Comparison of ENCODE assay signal across 8 cellular contexts in the genomic region with DNA sequence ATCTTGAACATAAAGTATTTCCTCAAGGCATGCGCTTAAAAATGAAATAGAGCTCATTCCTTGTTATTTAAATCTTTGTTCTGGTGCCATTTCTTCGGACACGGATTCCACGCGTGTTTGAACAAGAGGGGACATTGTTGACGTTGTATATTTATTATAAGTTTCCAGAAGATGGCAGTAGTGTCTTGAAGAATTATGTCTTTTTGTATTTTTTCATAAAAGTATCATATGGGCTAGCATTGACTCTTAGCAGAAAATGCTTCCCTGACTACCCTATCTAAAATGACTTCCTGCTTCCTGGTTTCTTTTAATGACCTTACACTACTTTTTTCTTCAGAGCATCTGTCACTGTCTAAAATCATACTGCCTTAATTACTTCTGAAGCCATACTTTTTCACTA. TPM values are rescaled to one million over a fixed set of nuclear protein-coding genes. Genes with fewer than 3 reads are reported as not detected.
DNase-seq lines count a peak whose midpoint lies in the region; ATAC-seq and TF ChIP-seq lines count a peak whose summit lies in the region.

No MANE protein-coding gene starts in this region.

- no peak for TF ChIP-seq POLR2A in heart left ventricle (IDR thresholded peaks at IDR 0.05)

- H3K27me3 ChIP-seq in heart left ventricle (no peaks in the 10 kb centered on the region), OCI-LY1 (ENCODE audit: insufficient read depth, low read length) (no peaks in the 10 kb centered on the region), fibroblast of lung (ENCODE audit: control insufficient read depth, insufficient read depth, low read length) (no peaks in the 10 kb centered on the region)

- POLR2A ChIA-PET in HEK293T (lab: Yijun Ruan, JAX): no interaction called here

- H3K4me3 ChIP-seq in heart left ventricle: no peak overlapping the region
- H3K4me3 ChIP-seq in OCI-LY1 (ENCODE audit: low read depth, low read length, poor library complexity, severe bottlenecking): no peak overlapping the region
- H3K4me3 ChIP-seq in fibroblast of lung (replicated peaks in 1 of 4; ENCODE audit: control extremely low read depth in 1 of 4, insufficient read depth in 1 of 4, low read depth in 3 of 4, low read length in 4 of 4): no peak overlapping the region
- H3K4me3 ChIP-seq in coronary artery: no peak overlapping the region

- no peak overlapping the region for H3K4me2 ChIP-seq in OCI-LY1 (ENCODE audit: low read length)
- no peak overlapping the region for H3K4me2 ChIP-seq in fibroblast of lung (ENCODE audit: extremely low read depth, insufficient read depth, low read length)

- H3K4me3 Mint-ChIP-seq in stimulated activated effector memory CD8-positive, alpha-beta T cell treated with anti-CD3 and anti-CD28 coated beads, Interleukin-12 subunit alpha, Interleukin-12 subunit beta, amount 100 ng/mL, for 72 hours: no peak overlapping the region

- peak in 6 of 12 donors; percentile 6 to 40 (median 20) for TF ChIP-seq CTCF in heart left ventricle (IDR thresholded peaks at IDR 0.05)
- TF ChIP-seq CTCF in OCI-LY1 (IDR thresholded peaks at IDR 0.05; ENCODE audit: low read length): peak; percentile 42; the same call in 1 of the 2 replicates
- peak in 1 of 2 donors; percentile 21 for TF ChIP-seq CTCF in fibroblast of lung (conservative IDR thresholded peaks at IDR 0.05 in 1 of 2, IDR thresholded peaks at IDR 0.05 in 1 of 2; ENCODE audit: low read depth in 1 of 2, low read length in 2 of 2)
- TF ChIP-seq CTCF in coronary artery (IDR thresholded peaks at IDR 0.05): no peak

- 36 to 44% (median 37%) methylated on average over 6 of the region's 6 CpGs for WGBS in heart left ventricle, 4 donors

- H3K27ac ChIP-seq in heart left ventricle: peak overlapping the region in 1 of 12 donors; percentile 19
- H3K27ac ChIP-seq in OCI-LY1 (ENCODE audit: low read depth, low read length, poor library complexity, severe bottlenecking): no peak overlapping the region
- H3K27ac ChIP-seq in fibroblast of lung (ENCODE audit: insufficient read depth, low read length): no peak overlapping the region
- H3K27ac ChIP-seq in coronary artery: no peak overlapping the region

- H3K9me2 ChIP-seq in OCI-LY1 (ENCODE audit: low read depth, low read length): no peaks in the 10 kb centered on the region

- peaks cover 35% of the 10 kb centered on the region for H3K4me1 Mint-ChIP-seq in stimulated activated effector memory CD8-positive, alpha-beta T cell treated with anti-CD3 and anti-CD28 coated beads, Interleukin-12 subunit alpha, Interleukin-12 subunit beta, amount 100 ng/mL, for 72 hours

- peaks cover 70% of the 10 kb centered on the region for H3K36me3 Mint-ChIP-seq in stimulated activated effector memory CD8-positive, alpha-beta T cell treated with anti-CD3 and anti-CD28 coated beads, Interleukin-12 subunit alpha, Interleukin-12 subunit beta, amount 100 ng/mL, for 72 hours

- H3K9me3 ChIP-seq in heart left ventricle (no peaks in the 10 kb centered on the region), OCI-LY1 (ENCODE audit: low read length) (no peaks in the 10 kb centered on the region), fibroblast of lung (ENCODE audit: control insufficient read depth, insufficient read depth, low read depth, low read length) (no peaks in the 10 kb centered on the region)

- no peaks in the 10 kb centered on the region for H3F3A ChIP-seq in OCI-LY1 (ENCODE audit: insufficient read depth, low read length)

- H3K9ac ChIP-seq in OCI-LY1 (ENCODE audit: low read length) (no peak overlapping the region), fibroblast of lung (ENCODE audit: insufficient read depth, low read length) (no peak overlapping the region)

- H3K36me3 ChIP-seq in heart left ventricle (peaks cover 0 to 67% (median 65%) of the 10 kb centered on the region in 9 donors), OCI-LY1 (ENCODE audit: insufficient read depth, low read length) (peaks cover 49% of the 10 kb centered on the region), fibroblast of lung (ENCODE audit: control insufficient read depth, insufficient read depth, low read length) (peaks cover under 1% of the 10 kb centered on the region)

- H3K27ac Mint-ChIP-seq in stimulated activated effector memory CD8-positive, alpha-beta T cell treated with anti-CD3 and anti-CD28 coated beads, Interleukin-12 subunit alpha, Interleukin-12 subunit beta, amount 100 ng/mL, for 72 hours: peak overlapping the region; percentile 66

- H2AFZ ChIP-seq in OCI-LY1 (ENCODE audit: low read length): no peak overlapping the region
- H2AFZ ChIP-seq in fibroblast of lung (ENCODE audit: low read length): no peak overlapping the region

- no peak for DNase-seq in Right ventricle myocardium superior
- DNase-seq in heart left ventricle: no peak
- peak; percentile 7 to 47 for DNase-seq in fibroblast of lung (ENCODE audit: low read depth in 2 of 2)
- DNase-seq in stimulated activated effector memory CD8-positive, alpha-beta T cell treated with anti-CD3 and anti-CD28 coated beads, Interleukin-12 subunit alpha, Interleukin-12 subunit beta, amount 100 ng/mL, for 72 hours (ENCODE audit: low spot score in 2 of 2): no peak
- DNase-seq in coronary artery (ENCODE audit: low spot score): no peak
- no peak for DNase-seq in HEK293T (ENCODE audit: extremely low spot score)

- H3K4me1 ChIP-seq in heart left ventricle (peaks cover 0 to 8% (median 0%) of the 10 kb centered on the region in 12 donors), OCI-LY1 (ENCODE audit: insufficient read depth, low read length, severe bottlenecking) (no peaks in the 10 kb centered on the region), fibroblast of lung (ENCODE audit: control insufficient read depth, extremely low read depth, insufficient read depth, low read length) (no peaks in the 10 kb centered on the region)

- no peaks in the 10 kb centered on the region for H3K9me3 Mint-ChIP-seq in stimulated activated effector memory CD8-positive, alpha-beta T cell treated with anti-CD3 and anti-CD28 coated beads, Interleukin-12 subunit alpha, Interleukin-12 subunit beta, amount 100 ng/mL, for 72 hours

- H3K79me2 ChIP-seq in OCI-LY1 (ENCODE audit: insufficient read depth, low read length) (no peaks in the 10 kb centered on the region), fibroblast of lung (ENCODE audit: control insufficient read depth, insufficient read depth, low read length) (peaks cover 11% of the 10 kb centered on the region)

- CTCF ChIA-PET in HEK293T (lab: Yijun Ruan, JAX): no interaction called here

- intact Hi-C loops in Right ventricle myocardium superior (cut with DNase I): no loop called here
- intact Hi-C loops in heart left ventricle (cut with DNase I): no loop called here

- H4K20me1 ChIP-seq in OCI-LY1 (ENCODE audit: insufficient read depth, low read length) (no peaks in the 10 kb centered on the region), fibroblast of lung (ENCODE audit: control insufficient read depth, extremely low read depth, insufficient read depth, low read length) (no peaks in the 10 kb centered on the region)

- ATAC-seq in Right ventricle myocardium superior (ENCODE audit: poor library complexity) (peak; percentile 43), heart left ventricle (no peak), HG02970 (IDR thresholded peaks at IDR 0.05; ENCODE audit: low FRiP score, unreplicated experiment) (no peak)
- ATAC-seq in stimulated activated effector memory CD8-positive, alpha-beta T cell treated with anti-CD3 and anti-CD28 coated beads, Interleukin-12 subunit alpha, Interleukin-12 subunit beta, amount 100 ng/mL, for 72 hours: no peak

TF ChIP-seq in HEK293T, 16 proteins besides CTCF, POLR2A, EP300 and RAD21:
- TF ChIP-seq L3MBTL2 (conservative IDR thresholded peaks at IDR 0.05) (no peak), NFRKB (IDR thresholded peaks at IDR 0.05) (no peak), ARNT (IDR thresholded peaks at IDR 0.05) (no peak), FOXM1 (IDR thresholded peaks at IDR 0.05; ENCODE audit: borderline replicate concordance) (no peak), TARDBP (IDR thresholded peaks at IDR 0.05) (no peak), LEF1 (IDR thresholded peaks at IDR 0.05; ENCODE audit: borderline replicate concordance) (no peak), ZNF384 (IDR thresholded peaks at IDR 0.05) (no peak), SUZ12 (IDR thresholded peaks at IDR 0.05) (no peak), ELF4 (IDR thresholded peaks at IDR 0.05) (no peak), FOXA1 (IDR thresholded peaks at IDR 0.05) (no peak), HDGF (IDR thresholded peaks at IDR 0.05; ENCODE audit: borderline replicate concordance) (no peak), FOXK2 (IDR thresholded peaks at IDR 0.05) (no peak), CTBP1 (IDR thresholded peaks at IDR 0.05; ENCODE audit: borderline replicate concordance) (no peak)
- TF ChIP-seq, protein P1, sequence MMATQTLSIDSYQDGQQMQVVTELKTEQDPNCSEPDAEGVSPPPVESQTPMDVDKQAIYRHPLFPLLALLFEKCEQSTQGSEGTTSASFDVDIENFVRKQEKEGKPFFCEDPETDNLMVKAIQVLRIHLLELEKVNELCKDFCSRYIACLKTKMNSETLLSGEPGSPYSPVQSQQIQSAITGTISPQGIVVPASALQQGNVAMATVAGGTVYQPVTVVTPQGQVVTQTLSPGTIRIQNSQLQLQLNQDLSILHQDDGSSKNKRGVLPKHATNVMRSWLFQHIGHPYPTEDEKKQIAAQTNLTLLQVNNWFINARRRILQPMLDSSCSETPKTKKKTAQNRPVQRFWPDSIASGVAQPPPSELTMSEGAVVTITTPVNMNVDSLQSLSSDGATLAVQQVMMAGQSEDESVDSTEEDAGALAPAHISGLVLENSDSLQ (IDR thresholded peaks at IDR 0.05): no peak

RNA-seq across cellular contexts. Expression of a gene that starts 20.4 kb away (rescaled TPM):
- 30.4 TPM for total RNA-seq in Right ventricle myocardium superior
- total RNA-seq in heart left ventricle: 10 to 100 TPM; 24.1 to 39.9 (median 32.7) TPM
- 10 to 100 TPM; 17.9 to 34.1 TPM for polyA plus RNA-seq in heart left ventricle
- total RNA-seq in fibroblast of lung: 59.6 and 69.3 TPM in 2 replicates
- 38.4 and 45.4 TPM in 2 replicates for polyA plus RNA-seq in fibroblast of lung
- polyA plus RNA-seq in fibroblast of lung (2012): 36.1 and 42.1 TPM in 2 replicates
- polyA minus RNA-seq in fibroblast of lung (ENCODE audit: low replicate concordance): 9.2 and 20.0 TPM in 2 replicates

RNA-seq across cellular contexts. Expression of a gene that starts 50.1 kb away (rescaled TPM):
- total RNA-seq in Right ventricle myocardium superior (10.5 TPM), heart left ventricle (10 to 100 TPM in 1 of 9 donors, 1 to 10 TPM in 8; 1.8 to 21.1 (median 5.3) TPM), fibroblast of lung (3.3 TPM in 2 replicates)
- polyA plus RNA-seq in heart left ventricle (1 to 10 TPM; 1.6 to 3.3 TPM), fibroblast of lung (0.58 and 0.66 TPM in 2 replicates)
- polyA plus RNA-seq in fibroblast of lung (2012): 0.55 and 0.65 TPM in 2 replicates
- 0.11 TPM in 1 of 2 replicates, not detected in the other for polyA minus RNA-seq in fibroblast of lung (ENCODE audit: low replicate concordance)

Comparison
In these comparisons a context has a peak if more than half of its experiments do, and no peak if none do; other contexts are left out.
1. DNase-seq: peak in fibroblast of lung (2 of 2); none in Right ventricle myocardium superior (single experiment), heart left ventricle (0 of 5), stimulated activated effector memory CD8-positive, alpha-beta T cell treated with anti-CD3 and anti-CD28 coated beads, Interleukin-12 subunit alpha, Interleukin-12 subunit beta, amount 100 ng/mL, for 72 hours (0 of 2), coronary artery (single experiment) and HEK293T (single experiment).